26 cellular contexts compared by ENCODE assay signal in genomic region chr7:78023191-78023590, GRCh38.
"Had no signal": no experiment of that assay in that cellular context is flagged by ENCODE, and none has a peak within 500 bp of the region (broad histone marks: within the 10 kb centered on the region; RNA-seq: fewer than 3 reads in every experiment).

No MANE protein-coding gene starts in this region.

- H2AFZ ChIP-seq: neural progenitor cell, parathyroid adenoma had no signal

- H3K4me2 ChIP-seq: neural progenitor cell had no signal

- H3K4me1 ChIP-seq: parathyroid adenoma had no signal

- FAIRE-seq: small intestine, urothelium cell line had no signal

- H3K9ac ChIP-seq: neural progenitor cell, parathyroid adenoma had no signal

- H3K36me3 ChIP-seq: neural progenitor cell, ovary, right lobe of liver, sigmoid colon, stomach, thoracic aorta, thyroid gland, tibial nerve, upper lobe of right lung, vagina had no signal

- ATAC-seq: naive thymus-derived CD4-positive, alpha-beta T cell; natural killer cell; psoas muscle; right cardiac atrium; right lobe of liver; stimulated activated effector memory CD8-positive, alpha-beta T cell treated with anti-CD3 and anti-CD28 coated beads, Interleukin-12 subunit alpha, Interleukin-12 subunit beta, amount 100 ng/mL, for 72 hours; stimulated activated naive B cell treated with anti-CD40 and anti-IgM and Interleukin-4, amounts not matched to agents 10 μg/mL and 1 μg/mL and 100 μg/mL, for 72 hours; upper lobe of right lung had no signal

- H3K4me3 ChIP-seq: neural progenitor cell, ovary, psoas muscle, right lobe of liver, sigmoid colon, stomach, thoracic aorta, thyroid gland, tibial nerve, upper lobe of right lung, vagina had no signal

- H3K27me3 ChIP-seq: ovary, right lobe of liver, sigmoid colon, stomach, thyroid gland, tibial nerve, upper lobe of right lung, vagina had no signal

- H3K27ac ChIP-seq: neural progenitor cell, ovary, parathyroid adenoma, psoas muscle, right lobe of liver, sigmoid colon, stomach, thoracic aorta, thyroid gland, tibial nerve, upper lobe of right lung, vagina had no signal

- H3K79me2 ChIP-seq: parathyroid adenoma had no signal

- H3K9me3 ChIP-seq: ovary, psoas muscle, right lobe of liver, sigmoid colon, stomach, thoracic aorta, thyroid gland, tibial nerve, upper lobe of right lung, vagina had no signal

- DNase-seq: naive thymus-derived CD4-positive, alpha-beta T cell; natural killer cell; occipital lobe; ovary; posterior cingulate gyrus; psoas muscle; right cardiac atrium; right lobe of liver; sigmoid colon; small intestine; stimulated activated CD4-positive, alpha-beta T cell treated with anti-CD3 and anti-CD28 coated beads, Interleukin-15, amount 100 ng/mL, for 24 hours; stimulated activated CD4-positive, alpha-beta T cell treated with anti-CD3 and anti-CD28 coated beads, Interleukin-2, amount 100 ng/mL, for 24 hours; stimulated activated CD4-positive, alpha-beta T cell treated with anti-CD3 and anti-CD28 coated beads, Interleukin-2, amount 100 ng/mL, for 48 hours; stimulated activated CD4-positive, alpha-beta T cell treated with anti-CD3 and anti-CD28 coated beads, Interleukin-4, amount 100 ng/mL, for 24 hours; stimulated activated naive B cell treated with anti-CD40 and anti-IgM and Interleukin-4, amounts not matched to agents 10 μg/mL and 1 μg/mL and 100 μg/mL, for 72 hours; stimulated activated naive CD4-positive, alpha-beta T cell treated with Interleukin-2 at 50 U/mL for 16 hours; stomach; thyroid gland; upper lobe of right lung had no signal
